In the genomic region with DNA sequence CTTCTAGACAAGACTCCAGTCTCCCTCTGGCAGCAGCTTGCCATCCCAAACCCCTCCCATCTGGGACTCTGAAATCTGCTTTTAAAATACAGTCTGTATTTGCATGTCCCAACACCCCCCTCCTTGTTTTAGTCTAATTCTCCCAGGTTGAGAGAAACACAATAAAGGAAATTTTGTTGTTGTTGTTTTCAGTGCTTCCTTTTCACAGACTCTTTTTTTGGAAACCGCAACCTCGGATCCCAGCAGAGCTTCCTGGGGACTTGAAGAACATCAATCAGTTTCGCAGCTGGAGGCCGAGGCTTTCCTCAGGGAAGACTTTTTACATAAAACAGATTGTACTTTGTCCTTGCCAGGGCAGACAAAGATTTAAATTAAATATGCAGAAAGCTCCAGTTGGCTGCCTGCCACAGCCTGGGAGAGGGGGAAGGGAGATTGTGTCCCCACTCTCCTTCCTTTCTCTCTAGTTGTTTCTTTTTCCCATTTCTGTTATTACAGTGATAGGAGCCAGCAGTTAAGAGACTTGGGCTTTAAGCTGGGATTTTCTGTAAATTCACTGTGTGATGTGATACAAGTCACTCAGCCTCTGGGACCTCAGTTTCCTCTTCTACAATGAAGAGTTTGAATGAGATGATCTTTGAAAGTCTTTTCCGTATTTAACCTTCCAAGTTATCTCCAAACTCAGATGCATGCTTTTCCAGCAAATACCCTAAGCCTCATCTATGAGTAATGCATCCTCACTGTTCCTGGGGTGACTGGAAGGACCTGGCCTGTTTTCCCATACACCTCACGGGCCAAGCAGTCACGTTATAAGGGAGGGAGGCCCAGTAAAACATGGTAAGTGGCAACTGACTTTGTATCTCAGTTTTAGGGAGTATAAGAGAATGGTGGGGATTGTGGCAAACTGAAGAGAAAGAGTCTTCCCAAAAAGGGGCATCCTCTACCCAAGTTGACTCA, we compare ENCODE assay signal across 7 cellular contexts.
DNase-seq lines count a peak whose midpoint lies in the region; ATAC-seq and TF ChIP-seq lines count a peak whose summit lies in the region.

No MANE protein-coding gene starts in this region.

- H3K36me3 ChIP-seq in iPS DF 6.9 (ENCODE audit: control insufficient read depth, insufficient read depth, low read length), result no peaks in the 10 kb centered on the region
- no peaks in the 10 kb centered on the region for H3K36me3 ChIP-seq in smooth muscle cell (ENCODE audit: low read depth)

- TF ChIP-seq CTCF in smooth muscle cell (IDR thresholded peaks at IDR 0.05; ENCODE audit: borderline replicate concordance, insufficient read depth, poor library complexity, severe bottlenecking), result no peak

- no peak for ATAC-seq in GM18498 (IDR thresholded peaks at IDR 0.05; ENCODE audit: unreplicated experiment)

- H3F3A ChIP-seq in smooth muscle cell (ENCODE audit: low read depth), result peaks cover 21% of the 10 kb centered on the region

- peaks cover 9% of the 10 kb centered on the region for H3K4me1 ChIP-seq in iPS DF 6.9 (ENCODE audit: control insufficient read depth, insufficient read depth, low read length)
- H3K4me1 ChIP-seq in smooth muscle cell (ENCODE audit: low read depth), result peaks cover 34% of the 10 kb centered on the region

- WGBS in iPS DF 6.9 (ENCODE audit: insufficient coverage, insufficient read length), result no CpG with 5 or more reads among the region's 7 CpGs
- 5% methylated on average over 7 of the region's 7 CpGs for WGBS in smooth muscle cell (ENCODE audit: low lambda C conversion rate)

- H3K9me3 ChIP-seq in iPS DF 6.9 (ENCODE audit: control insufficient read depth, insufficient read depth, low read length) (no peaks in the 10 kb centered on the region), smooth muscle cell (replicated peaks; ENCODE audit: low read depth) (no peaks in the 10 kb centered on the region)

- H3K79me2 ChIP-seq in smooth muscle cell (ENCODE audit: low read depth), result no peaks in the 10 kb centered on the region

- H3K4me3 ChIP-seq in iPS DF 6.9 (ENCODE audit: low read length) (no peak overlapping the region), smooth muscle cell (peak overlapping the region; percentile 33)

- no peaks in the 10 kb centered on the region for H4K20me1 ChIP-seq in smooth muscle cell (ENCODE audit: low read depth)

- peak overlapping the region; percentile 62 for H3K9ac ChIP-seq in smooth muscle cell (ENCODE audit: low read depth)

- H3K4me2 ChIP-seq in smooth muscle cell, result peak overlapping the region; percentile 82

- H2AFZ ChIP-seq in smooth muscle cell (ENCODE audit: low read depth), result peak overlapping the region; percentile 77

- H3K27me3 ChIP-seq in iPS DF 6.9 (ENCODE audit: control insufficient read depth, insufficient read depth, low read length) (no peaks in the 10 kb centered on the region), smooth muscle cell (ENCODE audit: low read depth) (no peaks in the 10 kb centered on the region)

- H3K27ac ChIP-seq in iPS DF 6.9 (ENCODE audit: low read length) (peak overlapping the region; percentile 40), smooth muscle cell (ENCODE audit: low read depth) (peak overlapping the region; percentile 90)

- DNase-seq in M059J (ENCODE audit: low read depth), result peak; percentile 80
- DNase-seq in anterior cingulate cortex (lab: John Stamatoyannopoulos, UW), result peak in 34 of 58 donors; percentile 9 to 66 (median 38)
- DNase-seq in iPS DF 6.9 (ENCODE audit: low read depth, low spot score), result peak; percentile 99
- peak; percentile 22 for DNase-seq in smooth muscle cell (lab: John Stamatoyannopoulos, UW; ENCODE audit: unreplicated experiment)
- no peak for DNase-seq in SW480 (ENCODE audit: low spot score)
- no peak for DNase-seq in GM19238 (ENCODE audit: insufficient read length, low spot score)

Comparison
In these comparisons a context has a peak if more than half of its experiments do, and no peak if none do; other contexts are left out.
1. DNase-seq: peak in M059J (single experiment), anterior cingulate cortex (34 of 58), iPS DF 6.9 (single experiment) and smooth muscle cell (single experiment); none in SW480 (single experiment) and GM19238 (single experiment).